In the genomic region with DNA sequence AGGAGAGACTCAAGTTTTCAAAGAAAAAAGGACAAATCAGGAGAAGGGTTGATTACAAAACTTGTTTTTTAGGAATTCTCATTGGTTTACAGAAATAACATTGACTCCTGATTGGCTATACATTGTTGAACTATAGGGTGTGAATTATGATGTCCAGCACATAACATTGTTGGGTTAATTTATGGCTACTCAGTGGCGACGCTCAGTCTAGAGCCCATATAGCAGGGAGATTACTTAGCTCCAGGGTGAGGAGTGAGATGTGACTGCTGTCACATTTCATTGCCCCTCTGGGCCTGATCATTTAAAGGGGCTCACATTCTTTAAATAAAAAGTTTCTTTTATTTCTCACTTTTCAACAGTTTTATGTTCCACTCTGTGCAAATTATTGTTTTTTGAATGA, we compare ENCODE assay signal across 29 cellular contexts.
"Had no signal": no experiment of that assay in that cellular context is flagged by ENCODE, and none has a peak within 500 bp of the region (broad histone marks: within the 10 kb centered on the region; RNA-seq: fewer than 3 reads in every experiment).

No MANE protein-coding gene starts in this region.

- H3K4me3 ChIP-seq: K562, SJCRH30, SK-N-MC had no signal

- DNase-seq: activated CD4-positive, alpha-beta memory T cell treated with anti-CD3 and anti-CD28 coated beads, Interleukin-2, amount 10 ng/mL, durations not matched to agents 7 days and 5 days; activated CD4-positive, alpha-beta T cell treated with anti-CD3 and anti-CD28 coated beads for 1 hour; activated CD4-positive, alpha-beta T cell treated with anti-CD3 and anti-CD28 coated beads for 48 hours; activated CD4-positive, CD25-positive, alpha-beta regulatory T cell; activated CD8-positive, alpha-beta memory T cell treated with anti-CD3 and anti-CD28 coated beads for 24 hours; activated CD8-positive, alpha-beta memory T cell treated with anti-CD3 and anti-CD28 coated beads, Interleukin-2, amount 10 ng/mL, durations not matched to agents 7 days and 5 days; activated CD8-positive, alpha-beta memory T cell treated with anti-CD3 and anti-CD28 coated beads, Interleukin-2, amount 50 U/mL, for 48 hours; activated effector memory CD4-positive, alpha-beta T cell treated with Interleukin-2 at 50 U/mL for 16 hours; activated naive CD4-positive, alpha-beta T cell treated with anti-CD3 and anti-CD28 coated beads, Interleukin-2, amount 10 ng/mL, durations not matched to agents 7 days and 5 days; activated naive CD8-positive, alpha-beta T cell treated with anti-CD3 and anti-CD28 coated beads, Interleukin-2, amount 50 U/mL, for 24 hours; activated T-cell treated with anti-CD3 and anti-CD28 coated beads, Interleukin-2, amount 50 U/mL, for 48 hours; anterior cingulate cortex; caudate nucleus; NCI-H1048; NCI-H1105 treated with DMSO at 0.1 percent for 48 hours; NCI-H1436; NCI-H1694; NCI-H1930; NCI-H2081 treated with DMSO at 0.1 percent for 48 hours; NCI-H345; NCI-H524 treated with DMSO at 0.1 percent for 48 hours; NCI-H774; SHP77; SJCRH30; T1000; WERI-Rb-1 had no signal

- H3K4me1 ChIP-seq: SJCRH30 had no signal

- H3K36me3 ChIP-seq: SJCRH30, WERI-Rb-1 had no signal

- H3K27me3 ChIP-seq: SJCRH30 had no signal

- H3K9me3 ChIP-seq: SJCRH30 had no signal

- ATAC-seq: activated CD8-positive, alpha-beta memory T cell treated with anti-CD3 and anti-CD28 coated beads, Interleukin-2, amount 10 ng/mL, durations not matched to agents 7 days and 5 days; activated naive CD8-positive, alpha-beta T cell treated with anti-CD3 and anti-CD28 coated beads, Interleukin-2, amount 50 U/mL, for 24 hours; K562; Panc1 had no signal

- H3K27ac ChIP-seq: SJCRH30, SK-N-MC, WERI-Rb-1 had no signal
